15 cellular contexts compared by ENCODE assay signal in genomic region chr17:83100220-83100852, GRCh38. TPM values are rescaled to one million over a fixed set of nuclear protein-coding genes. Genes with fewer than 3 reads are reported as not detected.
DNase-seq lines count a peak whose midpoint lies in the region; ATAC-seq and TF ChIP-seq lines count a peak whose summit lies in the region.
"Had no signal": no experiment of that assay in that cellular context is flagged by ENCODE, and none has a peak within 500 bp of the region (broad histone marks: within the 10 kb centered on the region; RNA-seq: fewer than 3 reads in every experiment).

No MANE protein-coding gene starts in this region.

- H3K27ac Mint-ChIP-seq in CD8-positive, alpha-beta memory T cell: peak overlapping the region in 4 of 8 donors; percentile 21 to 68 (median 39)
- H3K27ac Mint-ChIP-seq: activated CD4-positive, alpha-beta memory T cell treated with anti-CD3 and anti-CD28 coated beads for 36 hours; H9; stimulated activated naive CD8-positive, alpha-beta T cell treated with anti-CD3 and anti-CD28 coated beads, Interleukin-15, Interleukin-2, amounts not matched to agents 100 ng/mL and 50 ng/mL, for 24 hours had no signal

- peaks cover 0 to 9% (median 0%) of the 10 kb centered on the region in 3 donors for H3K36me3 Mint-ChIP-seq in CD8-positive, alpha-beta memory T cell

- H3K27ac ChIP-seq in CD8-positive, alpha-beta memory T cell (ENCODE audit: low read depth, low read length): no peak overlapping the region
- peak overlapping the region in 1 of 2 experiments; percentile 39; a peak in 3 of 4 replicates for H3K27ac ChIP-seq in SK-N-SH (ENCODE audit: low read depth in 2 of 2, low read length in 1 of 2)
- H3K27ac ChIP-seq in parathyroid adenoma: peak overlapping the region; percentile 81
- no peak overlapping the region for H3K27ac ChIP-seq in psoas muscle
- H3K27ac ChIP-seq: neutrophil had no signal

- H3K4me1 ChIP-seq in CD8-positive, alpha-beta memory T cell (ENCODE audit: insufficient read depth, low read length): peaks cover 5% of the 10 kb centered on the region
- H3K4me1 ChIP-seq in SK-N-SH (ENCODE audit: control insufficient read depth in 1 of 2, insufficient read depth in 2 of 2, low read depth in 1 of 2, low read length in 1 of 2): peaks cover 20 to 35% of the 10 kb centered on the region in 2 experiments; a peak in 3 of 4 replicates
- peaks cover 46% of the 10 kb centered on the region for H3K4me1 ChIP-seq in parathyroid adenoma
- H3K4me1 ChIP-seq in psoas muscle: peaks cover 28% of the 10 kb centered on the region

- H3K79me2 ChIP-seq in SK-N-SH (ENCODE audit: insufficient read depth): no peaks in the 10 kb centered on the region
- H3K79me2 ChIP-seq in parathyroid adenoma: no peaks in the 10 kb centered on the region

- H3K27me3 ChIP-seq in CD8-positive, alpha-beta memory T cell (ENCODE audit: insufficient read depth, low read length, poor library complexity, severe bottlenecking): peaks cover 14% of the 10 kb centered on the region
- H3K27me3 ChIP-seq in SK-N-SH (ENCODE audit: insufficient read depth): no peaks in the 10 kb centered on the region
- H3K27me3 ChIP-seq in parathyroid adenoma (ENCODE audit: control insufficient read depth, insufficient read depth, low read length): no peaks in the 10 kb centered on the region
- peaks cover 0 to 46% (median 19%) of the 10 kb centered on the region in 3 donors for H3K27me3 ChIP-seq in psoas muscle (ENCODE audit: insufficient read depth in 3 of 3, low read length in 2 of 3)

- peak overlapping the region; percentile 24; the same call in 1 of the 2 replicates for H2AFZ ChIP-seq in SK-N-SH (ENCODE audit: low read depth)
- no peak overlapping the region for H2AFZ ChIP-seq in parathyroid adenoma

- TF ChIP-seq RAD21 in SK-N-SH (IDR thresholded peaks at IDR 0.05; ENCODE audit: low read length): no peak

- H3K9me3 ChIP-seq in CD8-positive, alpha-beta memory T cell (ENCODE audit: low read length): no peaks in the 10 kb centered on the region
- H3K9me3 ChIP-seq in SK-N-SH (no peaks in the 10 kb centered on the region), parathyroid adenoma (ENCODE audit: control insufficient read depth, low read length) (no peaks in the 10 kb centered on the region), psoas muscle (no peaks in the 10 kb centered on the region)
- H3K9me3 ChIP-seq: neutrophil had no signal

- H3K4me2 ChIP-seq in SK-N-SH (peak overlapping the region; percentile 83), parathyroid adenoma (ENCODE audit: low read length) (peak overlapping the region; percentile 85)

- no peak for TF ChIP-seq CTCF in SK-N-SH (IDR thresholded peaks at IDR 0.05)
- TF ChIP-seq CTCF in fibroblast of villous mesenchyme (IDR thresholded peaks at IDR 0.05; ENCODE audit: insufficient read depth, low read depth, low read length): no peak
- no peak for TF ChIP-seq CTCF in parathyroid adenoma (IDR thresholded peaks at IDR 0.05)
- TF ChIP-seq CTCF in psoas muscle (IDR thresholded peaks at IDR 0.05): no peak

- peak overlapping the region; percentile 40; the same call in 1 of the 2 replicates for H3K9ac ChIP-seq in SK-N-SH
- peak overlapping the region; percentile 4 for H3K9ac ChIP-seq in parathyroid adenoma

- H3K4me3 ChIP-seq in CD8-positive, alpha-beta memory T cell (ENCODE audit: low read length): no peak overlapping the region
- H3K4me3 ChIP-seq in SK-N-SH (ENCODE audit: low read depth in 2 of 2, low read length in 1 of 2): peak overlapping the region in 1 of 2 experiments; percentile 44; a peak in 1 of 4 replicates
- H3K4me3 ChIP-seq in fibroblast of villous mesenchyme (ENCODE audit: low read depth, low read length): no peak overlapping the region
- H3K4me3 ChIP-seq in parathyroid adenoma (ENCODE audit: low read depth, low read length): peak overlapping the region; percentile 59
- no peak overlapping the region for H3K4me3 ChIP-seq in psoas muscle

- WGBS in SK-N-SH (ENCODE audit: low lambda C conversion rate): 35% methylated on average over 22 of the region's 24 CpGs
- 14 to 21% (median 21%) methylated on average over 21 to 24 of the region's 24 CpGs for WGBS in psoas muscle, 3 donors

- peaks cover 5 to 22% (median 7%) of the 10 kb centered on the region in 3 donors for H3K4me1 Mint-ChIP-seq in CD8-positive, alpha-beta memory T cell

- H3K4me3 Mint-ChIP-seq in CD8-positive, alpha-beta memory T cell: peak overlapping the region in 4 of 7 donors; percentile 5 to 77 (median 51)
- H3K4me3 Mint-ChIP-seq: activated CD4-positive, alpha-beta memory T cell treated with anti-CD3 and anti-CD28 coated beads for 36 hours; H9; stimulated activated naive CD8-positive, alpha-beta T cell treated with anti-CD3 and anti-CD28 coated beads, Interleukin-15, Interleukin-2, amounts not matched to agents 100 ng/mL and 50 ng/mL, for 24 hours had no signal

- intact Hi-C loops in psoas muscle (cut with DNase I): no loop called here

- H3K36me3 ChIP-seq in CD8-positive, alpha-beta memory T cell (ENCODE audit: insufficient read depth, low read length): no peaks in the 10 kb centered on the region
- peaks cover 15% of the 10 kb centered on the region in 2 experiments for H3K36me3 ChIP-seq in SK-N-SH (replicated peaks in 1 of 2; ENCODE audit: control insufficient read depth in 1 of 2, insufficient read depth in 2 of 2, low read length in 1 of 2)
- H3K36me3 ChIP-seq in parathyroid adenoma (ENCODE audit: control insufficient read depth, insufficient read depth, low read length): peaks cover 2% of the 10 kb centered on the region
- peaks cover 0 to 2% of the 10 kb centered on the region in 2 donors for H3K36me3 ChIP-seq in psoas muscle (ENCODE audit: insufficient read depth in 1 of 2, low read depth in 1 of 2)

- DNase-seq in CD8-positive, alpha-beta memory T cell: no peak
- DNase-seq in SK-N-SH (no peak), fibroblast of villous mesenchyme (ENCODE audit: low read depth) (peak; percentile 43), cerebellar cortex (ENCODE audit: low spot score) (no peak), NAMALWA (ENCODE audit: low spot score) (no peak), psoas muscle (no peak), T-helper 1 cell (no peak)
- DNase-seq: activated CD4-positive, alpha-beta memory T cell treated with anti-CD3 and anti-CD28 coated beads for 36 hours; activated naive CD4-positive, alpha-beta T cell treated with anti-CD3 and anti-CD28 coated beads, Interleukin-2, amount 50 U/mL, for 16 hours; effector memory CD4-positive, alpha-beta T cell; H9; stimulated activated CD4-positive, alpha-beta T cell treated with anti-CD3 and anti-CD28 coated beads, Interleukin-2, amount 100 ng/mL, for 24 hours had no signal

- H3K9me2 ChIP-seq in SK-N-SH: no peaks in the 10 kb centered on the region

- no peak for ATAC-seq in psoas muscle

- no peak; a peak in 1 of 4 replicates for TF ChIP-seq EP300 in SK-N-SH (IDR thresholded peaks at IDR 0.05; ENCODE audit: borderline replicate concordance in 1 of 2, low read depth in 1 of 2, low read length in 1 of 2)

- peaks cover 0 to 3% (median 0%) of the 10 kb centered on the region in 5 donors for H3K9me3 Mint-ChIP-seq in CD8-positive, alpha-beta memory T cell
- H3K9me3 Mint-ChIP-seq: activated CD4-positive, alpha-beta memory T cell treated with anti-CD3 and anti-CD28 coated beads for 36 hours; stimulated activated naive CD8-positive, alpha-beta T cell treated with anti-CD3 and anti-CD28 coated beads, Interleukin-15, Interleukin-2, amounts not matched to agents 100 ng/mL and 50 ng/mL, for 24 hours had no signal

- CTCF ChIA-PET in CD8-positive, alpha-beta memory T cell (lab: Charles Lee): no interaction called here
- CTCF ChIA-PET in SK-N-SH (lab: Yijun Ruan, JAX): interaction anchor here (0.9 kb wide), 1 partner anchor 83 kb away, joined by 3 read pairs; no protein-coding TSS in a partner anchor

- peaks cover 26% of the 10 kb centered on the region for H3F3A ChIP-seq in SK-N-SH (replicated peaks; ENCODE audit: insufficient read depth)

- H3K27me3 Mint-ChIP-seq in CD8-positive, alpha-beta memory T cell: peaks cover 7 to 12% of the 10 kb centered on the region in 2 donors

- H4K20me1 ChIP-seq in SK-N-SH (ENCODE audit: insufficient read depth): peaks cover 30% of the 10 kb centered on the region

- POLR2A ChIA-PET in CD8-positive, alpha-beta memory T cell (lab: Charles Lee): no interaction called here
- POLR2A ChIA-PET in SK-N-SH (lab: Yijun Ruan, JAX): no interaction called here

TF ChIP-seq in SK-N-SH, 30 proteins besides CTCF, POLR2A, EP300 and RAD21:
- TF ChIP-seq RCOR1 (IDR thresholded peaks at IDR 0.05; ENCODE audit: low read length) (no peak), TAF1 (IDR thresholded peaks at IDR 0.05; ENCODE audit: borderline replicate concordance, low read depth, low read length) (no peak), TEAD4 (IDR thresholded peaks at IDR 0.05; ENCODE audit: borderline replicate concordance, insufficient read depth) (peak; percentile 27; the same call in 1 of the 2 replicates), IRF3 (IDR thresholded peaks at IDR 0.05; ENCODE audit: low read depth, low read length) (no peak), MEF2A (IDR thresholded peaks at IDR 0.05; ENCODE audit: borderline replicate concordance, low read depth) (no peak), RXRA (IDR thresholded peaks at IDR 0.05; ENCODE audit: borderline replicate concordance, low read depth) (no peak), TCF12 (IDR thresholded peaks at IDR 0.05) (peak; percentile 49; the same call in 1 of the 2 replicates), GATA2 (CRISPR knock-in tag; IDR thresholded peaks at IDR 0.05) (0 out of 2 replicates have a peak, but pooled peaks have one; percentile 7), MXI1 (IDR thresholded peaks at IDR 0.05; ENCODE audit: low read depth, low read length) (no peak)
- TF ChIP-seq, protein P1, sequence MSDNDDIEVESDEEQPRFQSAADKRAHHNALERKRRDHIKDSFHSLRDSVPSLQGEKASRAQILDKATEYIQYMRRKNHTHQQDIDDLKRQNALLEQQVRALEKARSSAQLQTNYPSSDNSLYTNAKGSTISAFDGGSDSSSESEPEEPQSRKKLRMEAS (IDR thresholded peaks at IDR 0.05; ENCODE audit: low read depth): no peak

RNA-seq across cellular contexts. Expression of gene METRNL, which starts 20.9 kb away (rescaled TPM):
- 10 to 100 TPM; 22.3 to 22.9 TPM for total RNA-seq in CD8-positive, alpha-beta memory T cell
- 2.6 TPM for polyA plus RNA-seq in CD8-positive, alpha-beta memory T cell
- 50.8 and 75.5 TPM in 2 replicates for polyA plus RNA-seq in SK-N-SH (2012; rRNA removed)
- 31.7 and 51.3 TPM in 2 replicates for polyA plus RNA-seq in SK-N-SH (2012; cell fraction: cytosol; rRNA removed)
- polyA plus RNA-seq in SK-N-SH (2012; cell fraction: nucleus; rRNA removed): 56.5 and 122 TPM in 2 replicates
- total RNA-seq in fibroblast of villous mesenchyme: 47.1 and 59.9 TPM in 2 replicates
- 10 to 100 TPM in 3 of 4 donors, 1 to 10 TPM in 1; 9.3 to 24.0 (median 11.1) TPM for total RNA-seq in psoas muscle
- polyA plus RNA-seq in psoas muscle: 10 to 100 TPM in 2 of 3 donors, 1 to 10 TPM in 1; 6.7 to 81.7 (median 12.3) TPM
